In genomic region chr10:82411416-82411815, GRCh38 we compare ENCODE assay signal across 23 cellular contexts.
"Had no signal": no experiment of that assay in that cellular context is flagged by ENCODE, and none has a peak within 500 bp of the region (broad histone marks: within the 10 kb centered on the region; RNA-seq: fewer than 3 reads in every experiment).

No MANE protein-coding gene starts in this region.

- H3K4me3 ChIP-seq: body of pancreas, colonic mucosa, esophagus squamous epithelium, tibial nerve had no signal

- H3K4me1 ChIP-seq: body of pancreas, colonic mucosa, esophagus squamous epithelium, tibial nerve had no signal

- ATAC-seq: activated CD4-positive, CD25-positive, alpha-beta regulatory T cell treated with anti-CD3 and anti-CD28 coated beads, Interleukin-2, amount 50 U/mL, for 24 hours; body of pancreas; left colon; naive thymus-derived CD8-positive, alpha-beta T cell; right cardiac atrium had no signal

- H3K27ac ChIP-seq: body of pancreas, colonic mucosa, epithelial cell of prostate, esophagus squamous epithelium, tibial nerve, WERI-Rb-1 had no signal

- DNase-seq: activated CD4-positive, alpha-beta memory T cell treated with anti-CD3 and anti-CD28 coated beads for 36 hours; activated CD4-positive, alpha-beta T cell treated with anti-CD3 and anti-CD28 coated beads, Interleukin-2, amount 10 ng/mL, durations not matched to agents 24 days and 14 days; activated CD8-positive, alpha-beta memory T cell treated with anti-CD3 and anti-CD28 coated beads, Interleukin-2, amount 50 U/mL, for 4 hours; activated effector memory CD4-positive, alpha-beta T cell treated with anti-CD3 and anti-CD28 coated beads, Interleukin-2, amount 50 U/mL, for 16 hours; activated naive CD4-positive, alpha-beta T cell treated with anti-CD3 and anti-CD28 coated beads for 36 hours; activated T-cell treated with anti-CD3 and anti-CD28 coated beads, Interleukin-2, amount 50 U/mL, for 1 hour; body of pancreas; colonic mucosa; effector CD8-positive, alpha-beta T cell; esophagus squamous epithelium; glutamatergic neuron; hippocampal formation; left colon; naive thymus-derived CD8-positive, alpha-beta T cell; occipital lobe; right cardiac atrium; stimulated activated CD4-positive, alpha-beta T cell treated with anti-CD3 and anti-CD28 coated beads, Interleukin-2, amount 100 ng/mL, for 48 hours; stimulated activated naive CD4-positive, alpha-beta T cell treated with Interleukin-2 at 50 U/mL for 16 hours; T-helper 9 cell; WERI-Rb-1 had no signal

- H3K9me3 ChIP-seq: body of pancreas, colonic mucosa, esophagus squamous epithelium had no signal

- H3K36me3 ChIP-seq: colonic mucosa, esophagus squamous epithelium, tibial nerve, WERI-Rb-1 had no signal

- H3K27me3 ChIP-seq: body of pancreas, colonic mucosa, esophagus squamous epithelium, tibial nerve had no signal
